ENCODE assay signal across 13 cellular contexts in genomic region chr4:1775731-1776500, GRCh38. TPM values are rescaled to one million over a fixed set of nuclear protein-coding genes. Genes with fewer than 3 reads are reported as not detected.
DNase-seq lines count a peak whose midpoint lies in the region; ATAC-seq and TF ChIP-seq lines count a peak whose summit lies in the region.
"Had no signal": no experiment of that assay in that cellular context is flagged by ENCODE, and none has a peak within 500 bp of the region (broad histone marks: within the 10 kb centered on the region; RNA-seq: fewer than 3 reads in every experiment).

No MANE protein-coding gene starts in this region.

- peak overlapping the region; percentile 99 for H2AK5ac ChIP-seq in neuronal stem cell (ENCODE audit: low read depth, low read length)

- peak overlapping the region; percentile 92 for H4K91ac ChIP-seq in neuronal stem cell (ENCODE audit: low read depth, low read length, poor library complexity)

- H3K9me3 ChIP-seq in NT2/D1 (ENCODE audit: insufficient read depth, low read length), result no peaks in the 10 kb centered on the region
- H3K9me3 ChIP-seq in neuronal stem cell (replicated peaks in 1 of 2; ENCODE audit: control insufficient read depth in 2 of 2, insufficient read depth in 1 of 2, low read depth in 1 of 2, low read length in 2 of 2), result no peaks in the 10 kb centered on the region
- H3K9me3 ChIP-seq: esophagus squamous epithelium had no signal

- H2BK5ac ChIP-seq in neuronal stem cell (ENCODE audit: low read length), result peak overlapping the region; percentile 77

- H3K4me2 ChIP-seq in neuronal stem cell (ENCODE audit: insufficient read depth, low read length, poor library complexity, severe bottlenecking), result no peak overlapping the region

- H3K36me3 ChIP-seq in NT2/D1 (ENCODE audit: insufficient read depth, insufficient read length, low read length), result no peaks in the 10 kb centered on the region
- H3K36me3 ChIP-seq in neuronal stem cell (replicated peaks in 1 of 2; ENCODE audit: control insufficient read depth in 2 of 2, insufficient read depth in 2 of 2, low read length in 2 of 2), result no peaks in the 10 kb centered on the region
- H3K36me3 ChIP-seq: esophagus squamous epithelium had no signal

- no peaks in the 10 kb centered on the region for H3K4me1 Mint-ChIP-seq in activated T-helper 2 cell treated with anti-CD3 and anti-CD28 coated beads, Interferon-gamma antibody, Interleukin-2, Interleukin-4, amounts not matched to agents 10 μg/mL and 5 μg/mL and 100 μg/mL, durations not matched to agents 14 hours and 24 hours and 36 hours (ENCODE audit: low read depth)

- H3K36me3 Mint-ChIP-seq in activated T-helper 2 cell treated with anti-CD3 and anti-CD28 coated beads, Interferon-gamma antibody, Interleukin-2, Interleukin-4, amounts not matched to agents 10 μg/mL and 5 μg/mL and 100 μg/mL, durations not matched to agents 14 hours and 24 hours and 36 hours (ENCODE audit: low read depth), result no peaks in the 10 kb centered on the region
- H3K36me3 Mint-ChIP-seq: activated naive CD8-positive, alpha-beta T cell had no signal

- H3K14ac ChIP-seq in neuronal stem cell (ENCODE audit: low read length), result peak overlapping the region; percentile 99

- peak overlapping the region; percentile 100 for H2BK15ac ChIP-seq in neuronal stem cell (ENCODE audit: low read length)

- no peak overlapping the region for H2AFZ ChIP-seq in neuronal stem cell (ENCODE audit: low read length)

- no peak overlapping the region for H3K4me3 Mint-ChIP-seq in activated T-helper 2 cell treated with anti-CD3 and anti-CD28 coated beads, Interferon-gamma antibody, Interleukin-2, Interleukin-4, amounts not matched to agents 10 μg/mL and 5 μg/mL and 100 μg/mL, durations not matched to agents 14 hours and 24 hours and 36 hours (ENCODE audit: low read depth)
- H3K4me3 Mint-ChIP-seq: activated naive CD8-positive, alpha-beta T cell had no signal

- H4K8ac ChIP-seq in neuronal stem cell (ENCODE audit: low read depth, low read length), result peak overlapping the region; percentile 82

- no peaks in the 10 kb centered on the region for H3K27me3 Mint-ChIP-seq in activated T-helper 2 cell treated with anti-CD3 and anti-CD28 coated beads, Interferon-gamma antibody, Interleukin-2, Interleukin-4, amounts not matched to agents 10 μg/mL and 5 μg/mL and 100 μg/mL, durations not matched to agents 14 hours and 24 hours and 36 hours (ENCODE audit: low read depth)
- H3K27me3 Mint-ChIP-seq: activated naive CD8-positive, alpha-beta T cell had no signal

- H3K9me3 Mint-ChIP-seq in activated T-helper 2 cell treated with anti-CD3 and anti-CD28 coated beads, Interferon-gamma antibody, Interleukin-2, Interleukin-4, amounts not matched to agents 10 μg/mL and 5 μg/mL and 100 μg/mL, durations not matched to agents 14 hours and 24 hours and 36 hours, result no peaks in the 10 kb centered on the region

- H3K27ac Mint-ChIP-seq in activated T-helper 2 cell treated with anti-CD3 and anti-CD28 coated beads, Interferon-gamma antibody, Interleukin-2, Interleukin-4, amounts not matched to agents 10 μg/mL and 5 μg/mL and 100 μg/mL, durations not matched to agents 14 hours and 24 hours and 36 hours, result no peak overlapping the region
- H3K27ac Mint-ChIP-seq: activated naive CD8-positive, alpha-beta T cell had no signal

- H3K23ac ChIP-seq in neuronal stem cell (ENCODE audit: low read depth, low read length, poor library complexity), result peak overlapping the region; percentile 85

- H3K4me3 ChIP-seq in NT2/D1 (ENCODE audit: insufficient read length, low read depth), result peak overlapping the region; percentile 1
- no peak overlapping the region for H3K4me3 ChIP-seq in dorsolateral prefrontal cortex
- no peak overlapping the region for H3K4me3 ChIP-seq in neuronal stem cell (ENCODE audit: low read length in 2 of 2)
- H3K4me3 ChIP-seq: esophagus squamous epithelium, lung had no signal

- peak in 1 of 56 donors; percentile 29 for TF ChIP-seq CTCF in dorsolateral prefrontal cortex (IDR thresholded peaks at IDR 0.05 in 54 of 56, conservative IDR thresholded peaks at IDR 0.05 in 2 of 56; ENCODE audit: low read depth in 1 of 56, partially characterized antibody in 56 of 56)

- no peaks in the 10 kb centered on the region for H3K27me3 ChIP-seq in NT2/D1 (ENCODE audit: insufficient read depth, insufficient read length)
- peaks cover 0 to 19% (median 0%) of the 10 kb centered on the region in 45 donors for H3K27me3 ChIP-seq in dorsolateral prefrontal cortex
- H3K27me3 ChIP-seq in neuronal stem cell (ENCODE audit: control insufficient read depth in 3 of 3, insufficient read depth in 3 of 3, low read depth in 1 of 3, low read length in 3 of 3), result peaks cover 0 to 15% (median 8%) of the 10 kb centered on the region in 3 experiments

- WGBS in neuronal stem cell (ENCODE audit: extremely low coverage in 2 of 2, insufficient read length in 2 of 2, insufficient replicate concordance in 1 of 2), 2 donors, result no CpG with 5 or more reads among the region's 23 CpGs

- intact Hi-C loops in dorsolateral prefrontal cortex (cut with DNase I), result no loop called here
- intact Hi-C loops in activated T-helper 2 cell treated with anti-CD3 and anti-CD28 coated beads, Interferon-gamma antibody, Interleukin-2, Interleukin-4, amounts not matched to agents 10 μg/mL and 5 μg/mL and 100 μg/mL, durations not matched to agents 14 hours and 24 hours and 36 hours (cut with micrococcal nuclease), result no loop called here

- H3K79me1 ChIP-seq in neuronal stem cell (ENCODE audit: low read depth, low read length), result peaks cover 3% of the 10 kb centered on the region

- H3K18ac ChIP-seq in neuronal stem cell (ENCODE audit: low read length), result peak overlapping the region; percentile 100

- peak overlapping the region in 37 of 59 donors; percentile 0 to 67 (median 41) for H3K27ac ChIP-seq in dorsolateral prefrontal cortex
- no peak overlapping the region for H3K27ac ChIP-seq in neuronal stem cell (replicated peaks; ENCODE audit: low read length)
- H3K27ac ChIP-seq: esophagus squamous epithelium had no signal

- H2BK12ac ChIP-seq in neuronal stem cell (ENCODE audit: low read length), result peak overlapping the region; percentile 100

- H3K4me1 ChIP-seq in NT2/D1 (ENCODE audit: insufficient read depth, insufficient read length) (peaks cover 74% of the 10 kb centered on the region), neuronal stem cell (ENCODE audit: control insufficient read depth in 2 of 2, insufficient read depth in 1 of 2, low read depth in 1 of 2, low read length in 2 of 2) (peaks cover 57 to 75% of the 10 kb centered on the region in 2 donors)

- DNase-seq in EL (peak; percentile 55), NT2/D1 (ENCODE audit: low read depth, low spot score) (no peak), dorsolateral prefrontal cortex (peak in 9 of 10 donors; percentile 50 to 78 (median 67)), neuronal stem cell (ENCODE audit: low spot score) (no peak), iPS-NIHi11 (ENCODE audit: low spot score) (no peak)
- DNase-seq in stimulated activated CD4-positive, alpha-beta T cell treated with anti-CD3 and anti-CD28 coated beads, Interleukin-4, amount 100 ng/mL, for 24 hours, result no peak
- no peak for DNase-seq in activated T-helper 2 cell treated with anti-CD3 and anti-CD28 coated beads, Interferon-gamma antibody, Interleukin-2, Interleukin-4, amounts not matched to agents 10 μg/mL and 5 μg/mL and 100 μg/mL, durations not matched to agents 14 hours and 24 hours and 36 hours (ENCODE audit: low spot score)
- DNase-seq: esophagus squamous epithelium, NCI-H1694, small intestine had no signal

- no peak for ATAC-seq in GM19328 (IDR thresholded peaks at IDR 0.05; ENCODE audit: unreplicated experiment)

- H3K9ac ChIP-seq in NT2/D1 (ENCODE audit: insufficient read length, low read depth) (peak overlapping the region; percentile 92), neuronal stem cell (ENCODE audit: low read depth, low read length, poor library complexity) (peak overlapping the region; percentile 77)

- H2BK120ac ChIP-seq in neuronal stem cell (ENCODE audit: low read depth, low read length), result peak overlapping the region; percentile 91

- peak overlapping the region; percentile 17 for H3K4ac ChIP-seq in neuronal stem cell (ENCODE audit: low read length)

RNA-seq across cellular contexts. Expression of gene FGFR3, which starts 17.2 kb away (rescaled TPM):
- total RNA-seq in dorsolateral prefrontal cortex, result 100 to 1,000 TPM in 64 of 120 experiments, 10 to 100 TPM in 56; 36.8 to 327 (median 103) TPM
- polyA plus RNA-seq in neuronal stem cell (2013, experiment 1 of 2), result 7.2 TPM
- polyA plus RNA-seq in neuronal stem cell (2013, experiment 2 of 2), result 7.6 TPM
- 0.67 and 0.80 TPM in 2 replicates for total RNA-seq in activated T-helper 2 cell treated with anti-CD3 and anti-CD28 coated beads, Interferon-gamma antibody, Interleukin-2, Interleukin-4, amounts not matched to agents 10 μg/mL and 5 μg/mL and 100 μg/mL, durations not matched to agents 14 hours and 24 hours and 36 hours

RNA-seq across cellular contexts. Expression of gene TACC3, which starts 54.6 kb away (rescaled TPM):
- total RNA-seq in dorsolateral prefrontal cortex, result 10 to 100 TPM in 16 of 120 experiments, 1 to 10 TPM in 104; 2.6 to 15.4 (median 6.8) TPM
- polyA plus RNA-seq in neuronal stem cell (2013, experiment 1 of 2), result 110 TPM
- 108 TPM for polyA plus RNA-seq in neuronal stem cell (2013, experiment 2 of 2)
- total RNA-seq in activated T-helper 2 cell treated with anti-CD3 and anti-CD28 coated beads, Interferon-gamma antibody, Interleukin-2, Interleukin-4, amounts not matched to agents 10 μg/mL and 5 μg/mL and 100 μg/mL, durations not matched to agents 14 hours and 24 hours and 36 hours, result 137 and 141 TPM in 2 replicates

RNA-seq across cellular contexts. Expression of gene TMEM129, which starts 54.8 kb away (rescaled TPM):
- total RNA-seq in dorsolateral prefrontal cortex, result 10 to 100 TPM; 22.2 to 81.4 (median 37.9) TPM
- polyA plus RNA-seq in neuronal stem cell (2013, experiment 1 of 2), result 28.3 TPM
- 26.4 TPM for polyA plus RNA-seq in neuronal stem cell (2013, experiment 2 of 2)
- 23.5 and 27.1 TPM in 2 replicates for total RNA-seq in activated T-helper 2 cell treated with anti-CD3 and anti-CD28 coated beads, Interferon-gamma antibody, Interleukin-2, Interleukin-4, amounts not matched to agents 10 μg/mL and 5 μg/mL and 100 μg/mL, durations not matched to agents 14 hours and 24 hours and 36 hours

Comparison
In these comparisons a context has a peak if more than half of its experiments do, and no peak if none do; other contexts are left out.
1. DNase-seq: peak in EL (single experiment) and dorsolateral prefrontal cortex (9 of 10); none in NT2/D1 (single experiment), neuronal stem cell (single experiment), stimulated activated CD4-positive, alpha-beta T cell treated with anti-CD3 and anti-CD28 coated beads, Interleukin-4, amount 100 ng/mL, for 24 hours (single experiment), activated T-helper 2 cell treated with anti-CD3 and anti-CD28 coated beads, Interferon-gamma antibody, Interleukin-2, Interleukin-4, amounts not matched to agents 10 μg/mL and 5 μg/mL and 100 μg/mL, durations not matched to agents 14 hours and 24 hours and 36 hours (single experiment) and iPS-NIHi11 (single experiment).
2. RNA of gene FGFR3, which starts 17.2 kb away (total RNA-seq): 36.8 to 327 TPM in dorsolateral prefrontal cortex; 0.67 to 0.80 TPM in activated T-helper 2 cell treated with anti-CD3 and anti-CD28 coated beads, Interferon-gamma antibody, Interleukin-2, Interleukin-4, amounts not matched to agents 10 μg/mL and 5 μg/mL and 100 μg/mL, durations not matched to agents 14 hours and 24 hours and 36 hours; every median in the first group is over 10 times any median in the second.